In genomic region chr2:46184794-46185583, GRCh38 we compare ENCODE assay signal across 10 cellular contexts.
DNase-seq lines count a peak whose midpoint lies in the region; TF ChIP-seq lines count a peak whose summit lies in the region.
"Had no signal": no experiment of that assay in that cellular context is flagged by ENCODE, and none has a peak within 500 bp of the region (broad histone marks: within the 10 kb centered on the region; RNA-seq: fewer than 3 reads in every experiment).

No MANE protein-coding gene starts in this region.

- H3K9ac ChIP-seq in Loucy (ENCODE audit: low read depth, low read length, poor library complexity, severe bottlenecking) (no peak overlapping the region), neuronal stem cell (ENCODE audit: low read depth, low read length, poor library complexity) (no peak overlapping the region)

- no peaks in the 10 kb centered on the region for H3K9me2 ChIP-seq in Loucy (replicated peaks; ENCODE audit: low read depth, low read length)

- H3K4me2 ChIP-seq in Loucy (ENCODE audit: low read depth, low read length, poor library complexity, severe bottlenecking) (no peak overlapping the region), neuronal stem cell (ENCODE audit: insufficient read depth, low read length, poor library complexity, severe bottlenecking) (no peak overlapping the region)

- no peak overlapping the region for H2BK12ac ChIP-seq in neuronal stem cell (ENCODE audit: low read length)

- H3K23ac ChIP-seq in neuronal stem cell (ENCODE audit: low read depth, low read length, poor library complexity): no peak overlapping the region

- H2BK15ac ChIP-seq in neuronal stem cell (ENCODE audit: low read length): no peak overlapping the region

- H3K27me3 ChIP-seq in Loucy (ENCODE audit: insufficient read depth, low read length, poor library complexity, severe bottlenecking) (no peaks in the 10 kb centered on the region), neuronal stem cell (ENCODE audit: control insufficient read depth in 3 of 3, insufficient read depth in 3 of 3, low read depth in 1 of 3, low read length in 3 of 3) (no peaks in the 10 kb centered on the region)

- H3K4ac ChIP-seq in neuronal stem cell (ENCODE audit: low read length): no peak overlapping the region

- H4K8ac ChIP-seq in neuronal stem cell (ENCODE audit: low read depth, low read length): no peak overlapping the region

- H3K79me1 ChIP-seq in neuronal stem cell (ENCODE audit: low read depth, low read length): no peaks in the 10 kb centered on the region

- no peak overlapping the region for H2BK120ac ChIP-seq in neuronal stem cell (ENCODE audit: low read depth, low read length)

- H3K27ac ChIP-seq in neuronal stem cell (replicated peaks; ENCODE audit: low read length): no peak overlapping the region

- no peaks in the 10 kb centered on the region; the same call in 1 of the 2 replicates for H3F3A ChIP-seq in Loucy (ENCODE audit: low read depth)

- H3K9me3 ChIP-seq in Loucy (ENCODE audit: insufficient read depth, low read depth, low read length) (no peaks in the 10 kb centered on the region), neuronal stem cell (replicated peaks in 1 of 2; ENCODE audit: control insufficient read depth in 2 of 2, insufficient read depth in 1 of 2, low read depth in 1 of 2, low read length in 2 of 2) (no peaks in the 10 kb centered on the region)

- DNase-seq in DMS53 (lab: John Stamatoyannopoulos, UW): peak; percentile 37
- no peak for DNase-seq in DMS53 treated with DMSO at 0.1 percent for 48 hours (lab: John Stamatoyannopoulos, UW; ENCODE audit: unreplicated experiment)
- peak; percentile 20 for DNase-seq in ecto neural progenitor cell (ENCODE audit: low spot score)
- DNase-seq in neuronal stem cell (ENCODE audit: low spot score): no peak
- DNase-seq in SIG-M5 (lab: John Stamatoyannopoulos, UW): no peak
- DNase-seq in NCI-H748 treated with DMSO at 0.1 percent for 48 hours (lab: John Stamatoyannopoulos, UW): no peak
- no peak for DNase-seq in stimulated activated CD4-positive, alpha-beta T cell treated with anti-CD3 and anti-CD28 coated beads, Interleukin-4, amount 100 ng/mL, for 1 hour
- DNase-seq: NCI-H2171; stimulated activated CD4-positive, alpha-beta T cell treated with anti-CD3 and anti-CD28 coated beads, Interleukin-12 subunit alpha, Interleukin-12 subunit beta, amount 100 ng/mL, for 4 hours had no signal

- H3K4me1 ChIP-seq in Loucy (ENCODE audit: insufficient read depth, low read length, poor library complexity, severe bottlenecking): peaks cover 14% of the 10 kb centered on the region
- peaks cover 0 to 4% of the 10 kb centered on the region in 2 donors for H3K4me1 ChIP-seq in neuronal stem cell (ENCODE audit: control insufficient read depth in 2 of 2, insufficient read depth in 1 of 2, low read depth in 1 of 2, low read length in 2 of 2)

- no peaks in the 10 kb centered on the region for H4K20me1 ChIP-seq in Loucy (ENCODE audit: insufficient read depth, low read length, poor library complexity, severe bottlenecking)

- H3K36me3 ChIP-seq in Loucy (ENCODE audit: insufficient read depth, low read length): peaks cover 15% of the 10 kb centered on the region; the same call in 1 of the 2 replicates
- no peaks in the 10 kb centered on the region for H3K36me3 ChIP-seq in neuronal stem cell (replicated peaks in 1 of 2; ENCODE audit: control insufficient read depth in 2 of 2, insufficient read depth in 2 of 2, low read length in 2 of 2)

- H3K18ac ChIP-seq in neuronal stem cell (ENCODE audit: low read length): peak overlapping the region; percentile 42

- H3K4me3 ChIP-seq in Loucy (ENCODE audit: low read length, poor library complexity, severe bottlenecking) (no peak overlapping the region), neuronal stem cell (ENCODE audit: low read length in 2 of 2) (no peak overlapping the region)

- no CpG with 5 or more reads among the region's 12 CpGs for WGBS in neuronal stem cell (ENCODE audit: extremely low coverage in 2 of 2, insufficient read length in 2 of 2, insufficient replicate concordance in 1 of 2), 2 donors

- H3K14ac ChIP-seq in neuronal stem cell (ENCODE audit: low read length): no peak overlapping the region

- H3K79me2 ChIP-seq in Loucy (ENCODE audit: insufficient read depth, low read length): no peaks in the 10 kb centered on the region

- H2AK5ac ChIP-seq in neuronal stem cell (ENCODE audit: low read depth, low read length): no peak overlapping the region

- H2BK5ac ChIP-seq in neuronal stem cell (ENCODE audit: low read length): no peak overlapping the region

- no peak overlapping the region for H2AFZ ChIP-seq in Loucy (ENCODE audit: low read length)
- no peak overlapping the region for H2AFZ ChIP-seq in neuronal stem cell (ENCODE audit: low read length)

- no peak overlapping the region for H4K91ac ChIP-seq in neuronal stem cell (ENCODE audit: low read depth, low read length, poor library complexity)

- TF ChIP-seq CTCF in Loucy (conservative IDR thresholded peaks at IDR 0.05; ENCODE audit: low read length): peak; percentile 47; the same call in 1 of the 2 replicates

Comparison
In these comparisons a context has a peak if more than half of its experiments do, and no peak if none do; other contexts are left out.
1. DNase-seq: peak in DMS53 (single experiment) and ecto neural progenitor cell (single experiment); none in DMS53 treated with DMSO at 0.1 percent for 48 hours (single experiment), neuronal stem cell (single experiment), SIG-M5 (single experiment), NCI-H748 treated with DMSO at 0.1 percent for 48 hours (single experiment) and stimulated activated CD4-positive, alpha-beta T cell treated with anti-CD3 and anti-CD28 coated beads, Interleukin-4, amount 100 ng/mL, for 1 hour (single experiment).